Comparison of ENCODE assay signal across 10 cellular contexts in the genomic region with DNA sequence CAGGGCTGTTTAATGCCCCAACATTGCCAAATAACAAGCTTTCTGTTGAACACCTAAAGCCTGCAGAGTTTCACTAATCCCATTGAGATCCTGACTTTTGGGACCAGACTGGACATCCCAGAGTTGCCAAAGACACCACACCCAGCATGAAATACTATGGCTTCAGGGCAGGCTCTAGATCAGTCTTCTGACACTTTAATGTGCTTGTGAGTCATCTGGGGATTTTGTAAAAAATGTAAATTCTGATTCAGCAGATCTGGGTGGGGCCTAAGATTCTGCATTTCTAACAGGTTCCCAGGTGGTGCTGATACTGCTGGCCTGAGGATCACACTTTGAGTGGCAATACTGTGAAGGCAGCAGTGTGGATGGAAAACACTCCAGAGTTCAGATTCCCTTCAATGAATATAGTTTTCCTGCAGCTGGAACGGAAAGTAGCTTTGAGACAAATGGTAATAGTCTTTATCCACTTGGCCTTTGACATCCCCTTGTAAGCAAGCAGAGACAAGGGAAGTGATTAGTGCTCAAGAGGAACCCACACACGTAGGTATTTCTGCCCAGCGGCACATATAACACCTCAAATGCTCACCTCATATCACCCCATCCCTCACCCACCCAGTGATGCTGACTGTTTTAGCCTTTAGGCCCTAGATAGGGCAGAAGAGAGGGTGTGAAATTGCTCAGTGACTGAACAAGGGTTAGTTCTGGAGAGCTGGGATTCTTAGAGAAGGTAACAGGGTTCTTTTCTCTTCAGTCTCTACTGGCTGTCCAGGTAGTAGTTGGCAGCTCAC. TPM values are rescaled to one million over a fixed set of nuclear protein-coding genes. Genes with fewer than 3 reads are reported as not detected.
DNase-seq lines count a peak whose midpoint lies in the region; ATAC-seq and TF ChIP-seq lines count a peak whose summit lies in the region.
"Had no signal": no experiment of that assay in that cellular context is flagged by ENCODE, and none has a peak within 500 bp of the region (broad histone marks: within the 10 kb centered on the region; RNA-seq: fewer than 3 reads in every experiment).

No MANE protein-coding gene starts in this region.

- H3K36me3 Mint-ChIP-seq in mesothelial cell of epicardium: no peaks in the 10 kb centered on the region

- DNase-seq in GM04504 (ENCODE audit: low read depth) (peak; percentile 81), SW 1271 (lab: John Stamatoyannopoulos, UW) (peak; percentile 18 to 79), mesothelial cell of epicardium (ENCODE audit: low spot score in 2 of 2, unreplicated experiment in 2 of 2) (no peak), DMS153 treated with DMSO at 0.1 percent for 48 hours (lab: John Stamatoyannopoulos, UW; ENCODE audit: unreplicated experiment) (no peak), HuH-7.5 (ENCODE audit: low spot score) (no peak), substantia nigra (lab: John Stamatoyannopoulos, UW) (no peak)
- DNase-seq: ovary had no signal

- H3K4me1 Mint-ChIP-seq in mesothelial cell of epicardium: peaks cover 30% of the 10 kb centered on the region
- H3K4me1 Mint-ChIP-seq: central memory CD8-positive, alpha-beta T cell had no signal

- H3K27ac Mint-ChIP-seq in mesothelial cell of epicardium: peak overlapping the region; percentile 40

- H3K27me3 Mint-ChIP-seq in mesothelial cell of epicardium (ENCODE audit: low read depth): no peaks in the 10 kb centered on the region
- H3K27me3 Mint-ChIP-seq: central memory CD8-positive, alpha-beta T cell had no signal

- ATAC-seq in HG02610 (IDR thresholded peaks at IDR 0.05; ENCODE audit: unreplicated experiment) (peak; percentile 82), HG03565 (IDR thresholded peaks at IDR 0.05; ENCODE audit: unreplicated experiment) (no peak)

- no peak overlapping the region for H3K27ac ChIP-seq in substantia nigra (ENCODE audit: low read depth, low read length, poor library complexity, severe bottlenecking)
- H3K27ac ChIP-seq: ovary had no signal

- no peak overlapping the region for H3K4me3 Mint-ChIP-seq in mesothelial cell of epicardium
- H3K4me3 Mint-ChIP-seq: central memory CD8-positive, alpha-beta T cell had no signal

- TF ChIP-seq CTCF in mesothelial cell of epicardium (IDR thresholded peaks at IDR 0.05; ENCODE audit: unreplicated experiment): no peak

- H3K9me3 Mint-ChIP-seq in mesothelial cell of epicardium: no peaks in the 10 kb centered on the region
- H3K9me3 Mint-ChIP-seq: central memory CD8-positive, alpha-beta T cell had no signal

RNA-seq across cellular contexts. Expression of gene GSK3B, which starts 51.4 kb away (rescaled TPM):
- total RNA-seq in mesothelial cell of epicardium: 65.4 to 72.8 TPM (median 72.4 TPM) in 3 replicates

Comparison
In these comparisons a context has a peak if more than half of its experiments do, and no peak if none do; other contexts are left out.
1. DNase-seq: peak in GM04504 (single experiment) and SW 1271 (2 of 2); none in mesothelial cell of epicardium (0 of 2), DMS153 treated with DMSO at 0.1 percent for 48 hours (single experiment), HuH-7.5 (single experiment) and substantia nigra (0 of 49).